32 cellular contexts compared by ENCODE assay signal in the genomic region with DNA sequence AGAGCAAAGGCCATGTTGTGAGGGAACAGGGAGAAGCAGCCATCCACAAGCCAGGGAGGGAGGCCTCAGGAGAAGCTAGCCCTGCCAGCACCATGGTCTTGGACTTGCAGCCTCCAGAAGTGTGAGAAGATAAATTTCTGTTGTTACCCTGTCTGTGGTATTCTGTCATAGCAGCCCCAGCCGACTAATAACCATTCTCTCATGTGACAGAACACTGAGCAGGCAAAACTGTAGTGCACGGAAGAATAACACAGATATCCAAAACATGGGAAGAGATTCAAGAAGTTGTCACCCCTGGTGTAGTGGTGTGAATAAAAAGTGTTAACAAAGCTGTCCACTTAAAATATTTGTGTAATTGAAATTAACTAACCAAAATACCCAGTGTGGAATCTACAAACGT.
"Had no signal": no experiment of that assay in that cellular context is flagged by ENCODE, and none has a peak within 500 bp of the region (broad histone marks: within the 10 kb centered on the region; RNA-seq: fewer than 3 reads in every experiment).

No MANE protein-coding gene starts in this region.

- H3K4me3 ChIP-seq: ascending aorta, K562, SJCRH30, SK-N-MC had no signal

- H3K9me3 Mint-ChIP-seq: activated CD4-positive, alpha-beta T cell treated with anti-CD3 and anti-CD28 coated beads, Interleukin-2, amount 10 ng/mL, durations not matched to agents 24 days and 14 days; activated T-helper 17 cell treated with anti-CD3 and anti-CD28 coated beads, Interleukin-2, amount 50 U/mL, for 72 hours had no signal

- FAIRE-seq: K562, RCC 7860 had no signal

- ATAC-seq: activated CD8-positive, alpha-beta T cell treated with anti-CD3 and anti-CD28 coated beads for 36 hours; activated T-cell treated with anti-CD3 and anti-CD28 coated beads, Interleukin-2, amount 50 U/mL, for 72 hours; activated T-helper 17 cell treated with anti-CD3 and anti-CD28 coated beads, Interleukin-2, amount 50 U/mL, for 72 hours; K562; PC-3 had no signal

- H3K9me3 ChIP-seq: ascending aorta had no signal

- H3K27me3 ChIP-seq: ascending aorta, SJCRH30 had no signal

- H3K4me1 Mint-ChIP-seq: activated CD4-positive, alpha-beta T cell treated with anti-CD3 and anti-CD28 coated beads, Interleukin-2, amount 10 ng/mL, durations not matched to agents 24 days and 14 days; activated naive CD8-positive, alpha-beta T cell treated with anti-CD3 and anti-CD28 coated beads for 36 hours; activated T-helper 17 cell treated with anti-CD3 and anti-CD28 coated beads, Interleukin-2, amount 50 U/mL, for 72 hours had no signal

- H3K36me3 ChIP-seq: SJCRH30 had no signal

- H3K27ac Mint-ChIP-seq: activated CD4-positive, alpha-beta T cell treated with anti-CD3 and anti-CD28 coated beads, Interleukin-2, amount 10 ng/mL, durations not matched to agents 24 days and 14 days; activated CD8-positive, alpha-beta T cell treated with anti-CD3 and anti-CD28 coated beads for 36 hours; activated naive CD8-positive, alpha-beta T cell treated with anti-CD3 and anti-CD28 coated beads for 36 hours; activated T-cell treated with anti-CD3 and anti-CD28 coated beads, Interleukin-2, amount 50 U/mL, for 72 hours; activated T-helper 17 cell treated with anti-CD3 and anti-CD28 coated beads, Interleukin-2, amount 50 U/mL, for 72 hours had no signal

- H3K27me3 Mint-ChIP-seq: activated CD4-positive, alpha-beta T cell treated with anti-CD3 and anti-CD28 coated beads, Interleukin-2, amount 10 ng/mL, durations not matched to agents 24 days and 14 days; activated CD8-positive, alpha-beta T cell treated with anti-CD3 and anti-CD28 coated beads for 36 hours; activated naive CD8-positive, alpha-beta T cell treated with anti-CD3 and anti-CD28 coated beads for 36 hours; activated T-helper 17 cell treated with anti-CD3 and anti-CD28 coated beads, Interleukin-2, amount 50 U/mL, for 72 hours had no signal

- DNase-seq: activated CD4-positive, alpha-beta T cell treated with anti-CD3 and anti-CD28 coated beads, Interleukin-2, amount 10 ng/mL, durations not matched to agents 24 days and 14 days; activated CD4-positive, alpha-beta T cell treated with anti-CD3 and anti-CD28 coated beads, Interleukin-2, amount 50 U/mL, for 4 hours; activated CD8-positive, alpha-beta T cell treated with anti-CD3 and anti-CD28 coated beads for 36 hours; activated effector memory CD4-positive, alpha-beta T cell treated with anti-CD3 and anti-CD28 coated beads, Interleukin-2, amount 50 U/mL, for 16 hours; activated naive CD4-positive, alpha-beta T cell; activated naive CD4-positive, alpha-beta T cell treated with anti-CD3 and anti-CD28 coated beads, Interleukin-2, amount 50 U/mL, for 16 hours; activated naive CD8-positive, alpha-beta T cell treated with anti-CD3 and anti-CD28 coated beads for 36 hours; activated T-cell treated with anti-CD3 and anti-CD28 coated beads, Interleukin-2, amount 50 U/mL, for 1 hour; activated T-cell treated with anti-CD3 and anti-CD28 coated beads, Interleukin-2, amount 50 U/mL, for 72 hours; amygdala; IMR-90; NCI-H1092 treated with DMSO at 0.1 percent for 48 hours; NCI-H1417; NCI-H146; NCI-H187; NCI-H2029 treated with DMSO at 0.1 percent for 48 hours; NCI-H2107; NCI-H2171; NCI-H446; NCI-H510A treated with DMSO at 0.1 percent for 48 hours; NCI-H526 treated with DMSO at 0.1 percent for 48 hours; NCI-H774; PC-3; SHP77; SJCRH30; T1000 had no signal

- H3K27ac ChIP-seq: ascending aorta, RWPE1, SJCRH30, SK-N-MC had no signal

- H3K4me3 Mint-ChIP-seq: activated CD4-positive, alpha-beta T cell treated with anti-CD3 and anti-CD28 coated beads, Interleukin-2, amount 10 ng/mL, durations not matched to agents 24 days and 14 days; activated CD8-positive, alpha-beta T cell treated with anti-CD3 and anti-CD28 coated beads for 36 hours; activated naive CD8-positive, alpha-beta T cell treated with anti-CD3 and anti-CD28 coated beads for 36 hours; activated T-cell treated with anti-CD3 and anti-CD28 coated beads, Interleukin-2, amount 50 U/mL, for 72 hours; activated T-helper 17 cell treated with anti-CD3 and anti-CD28 coated beads, Interleukin-2, amount 50 U/mL, for 72 hours had no signal
